In genomic region chr7:84624527-84624926, GRCh38 we compare ENCODE assay signal across 26 cellular contexts.
"Had no signal": no experiment of that assay in that cellular context is flagged by ENCODE, and none has a peak within 500 bp of the region (broad histone marks: within the 10 kb centered on the region; RNA-seq: fewer than 3 reads in every experiment).

No MANE protein-coding gene starts in this region.

- H3K27ac Mint-ChIP-seq: activated CD8-positive, alpha-beta T cell treated with anti-CD3 and anti-CD28 coated beads for 36 hours; activated naive CD4-positive, alpha-beta T cell treated with anti-CD3 and anti-CD28 coated beads, Interleukin-2, amount 10 ng/mL, durations not matched to agents 7 days and 5 days; activated naive CD8-positive, alpha-beta T cell treated with anti-CD3 and anti-CD28 coated beads for 36 hours; activated T-cell treated with anti-CD3 and anti-CD28 coated beads, Interleukin-2, amount 50 U/mL, for 72 hours; activated T-helper 2 cell treated with anti-CD3 and anti-CD28 coated beads, Interferon-gamma antibody, Interleukin-2, Interleukin-4, amounts not matched to agents 10 μg/mL and 5 μg/mL and 100 μg/mL, durations not matched to agents 14 hours and 24 hours and 36 hours; T-helper 1 cell treated with Interleukin-12 subunit alpha and Interleukin-12 subunit beta and Interleukin-4 antibody, amounts not matched to agents 30 μg/mL and 1 μg/mL, for 36 hours had no signal

- ATAC-seq: activated CD4-positive, CD25-positive, alpha-beta regulatory T cell treated with anti-CD3 and anti-CD28 coated beads, Interleukin-2, amount 50 U/mL, for 24 hours; activated CD8-positive, alpha-beta T cell treated with anti-CD3 and anti-CD28 coated beads for 36 hours; activated T-cell treated with anti-CD3 and anti-CD28 coated beads, Interleukin-2, amount 50 U/mL, for 72 hours; Panc1; Right ventricle myocardium inferior had no signal

- H3K9me3 Mint-ChIP-seq: activated CD8-positive, alpha-beta T cell treated with anti-CD3 and anti-CD28 coated beads for 36 hours; activated naive CD4-positive, alpha-beta T cell treated with anti-CD3 and anti-CD28 coated beads, Interleukin-2, amount 10 ng/mL, durations not matched to agents 7 days and 5 days; activated naive CD8-positive, alpha-beta T cell treated with anti-CD3 and anti-CD28 coated beads for 36 hours; activated T-helper 2 cell treated with anti-CD3 and anti-CD28 coated beads, Interferon-gamma antibody, Interleukin-2, Interleukin-4, amounts not matched to agents 10 μg/mL and 5 μg/mL and 100 μg/mL, durations not matched to agents 14 hours and 24 hours and 36 hours; T-helper 1 cell treated with Interleukin-12 subunit alpha and Interleukin-12 subunit beta and Interleukin-4 antibody, amounts not matched to agents 30 μg/mL and 1 μg/mL, for 36 hours had no signal

- H3K36me3 Mint-ChIP-seq: activated naive CD4-positive, alpha-beta T cell treated with anti-CD3 and anti-CD28 coated beads, Interleukin-2, amount 10 ng/mL, durations not matched to agents 7 days and 5 days; activated naive CD8-positive, alpha-beta T cell treated with anti-CD3 and anti-CD28 coated beads for 36 hours had no signal

- H3K36me3 ChIP-seq: adrenal gland, MG63 had no signal

- H3K9me3 ChIP-seq: adrenal gland, MG63 had no signal

- H3K27me3 Mint-ChIP-seq: activated CD8-positive, alpha-beta T cell treated with anti-CD3 and anti-CD28 coated beads for 36 hours; activated naive CD4-positive, alpha-beta T cell treated with anti-CD3 and anti-CD28 coated beads, Interleukin-2, amount 10 ng/mL, durations not matched to agents 7 days and 5 days; activated naive CD8-positive, alpha-beta T cell treated with anti-CD3 and anti-CD28 coated beads for 36 hours had no signal

- H3K27ac ChIP-seq: adrenal gland had no signal

- DNase-seq: activated CD4-positive, alpha-beta T cell treated with anti-CD3 and anti-CD28 coated beads for 4 hours; activated CD8-positive, alpha-beta memory T cell treated with anti-CD3 and anti-CD28 coated beads, Interleukin-2, amount 50 U/mL, for 4 hours; activated CD8-positive, alpha-beta T cell treated with anti-CD3 and anti-CD28 coated beads for 36 hours; activated gamma-delta T cell treated with Interleukin-2 at 50 U/mL for 16 hours; activated naive CD4-positive, alpha-beta T cell treated with anti-CD3 and anti-CD28 coated beads, Interleukin-2, amount 10 ng/mL, durations not matched to agents 7 days and 5 days; activated naive CD8-positive, alpha-beta T cell treated with anti-CD3 and anti-CD28 coated beads for 36 hours; activated T-cell treated with anti-CD3 and anti-CD28 coated beads, Interleukin-2, amount 50 U/mL, for 72 hours; adrenal gland; anterior cingulate cortex; MG63; MV-4-11; NCI-H1092 treated with DMSO at 0.1 percent for 48 hours; NCI-H1417 treated with DMSO at 0.1 percent for 48 hours; NCI-H1694; NCI-H2029; NCI-H2107; NCI-H2171 treated with DMSO at 0.1 percent for 48 hours; NCI-H226; NCI-H526; NCI-H774; RPMI8226 had no signal

- H3K4me3 Mint-ChIP-seq: activated CD8-positive, alpha-beta T cell treated with anti-CD3 and anti-CD28 coated beads for 36 hours; activated naive CD4-positive, alpha-beta T cell treated with anti-CD3 and anti-CD28 coated beads, Interleukin-2, amount 10 ng/mL, durations not matched to agents 7 days and 5 days; activated naive CD8-positive, alpha-beta T cell treated with anti-CD3 and anti-CD28 coated beads for 36 hours; activated T-cell treated with anti-CD3 and anti-CD28 coated beads, Interleukin-2, amount 50 U/mL, for 72 hours; T-helper 1 cell treated with Interleukin-12 subunit alpha and Interleukin-12 subunit beta and Interleukin-4 antibody, amounts not matched to agents 30 μg/mL and 1 μg/mL, for 36 hours had no signal

- H3K27me3 ChIP-seq: adrenal gland, MG63 had no signal

- H3K4me1 ChIP-seq: adrenal gland had no signal

- H3K4me1 Mint-ChIP-seq: activated naive CD4-positive, alpha-beta T cell treated with anti-CD3 and anti-CD28 coated beads, Interleukin-2, amount 10 ng/mL, durations not matched to agents 7 days and 5 days; activated naive CD8-positive, alpha-beta T cell treated with anti-CD3 and anti-CD28 coated beads for 36 hours had no signal

- H3K4me3 ChIP-seq: adrenal gland, MG63 had no signal
